8 cellular contexts compared by ENCODE assay signal in the genomic region with DNA sequence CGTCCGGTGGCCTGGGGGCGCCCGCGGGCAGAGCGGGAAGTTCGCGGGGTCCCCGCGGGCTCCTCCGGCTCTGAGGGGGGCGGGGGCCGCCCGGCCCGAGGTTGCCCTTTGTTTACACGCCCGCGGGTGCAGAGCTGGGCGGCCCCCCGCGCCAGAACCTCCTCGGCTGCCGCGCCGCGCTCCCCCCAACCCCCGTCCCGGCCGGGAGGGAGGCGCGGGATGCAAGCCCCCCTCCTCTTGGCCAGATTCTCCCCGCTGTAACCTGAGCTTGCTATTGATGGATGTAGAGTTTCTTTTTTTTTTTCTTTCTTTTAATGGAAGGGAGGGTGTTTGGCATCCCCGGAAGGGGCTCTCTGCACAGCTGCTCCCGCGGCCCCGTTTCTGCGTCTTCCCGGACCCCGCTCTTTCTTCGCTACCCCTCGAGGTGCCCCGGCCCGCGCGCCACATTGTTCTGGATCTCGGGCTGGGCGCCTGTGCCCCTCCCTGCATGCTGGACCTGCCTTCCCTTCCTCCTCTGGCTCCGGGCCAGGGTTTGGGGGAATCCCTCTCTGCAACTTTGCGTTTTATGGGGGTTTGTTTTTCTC. TPM values are rescaled to one million over a fixed set of nuclear protein-coding genes. Genes with fewer than 3 reads are reported as not detected.
DNase-seq lines count a peak whose midpoint lies in the region; ATAC-seq and TF ChIP-seq lines count a peak whose summit lies in the region.

No MANE protein-coding gene starts in this region.

- H3K9me3 ChIP-seq in iPS-15b (ENCODE audit: control insufficient read depth, insufficient read depth, low read length) (no peaks in the 10 kb centered on the region), suprapubic skin (no peaks in the 10 kb centered on the region)

- peaks cover 12% of the 10 kb centered on the region for H3K27me3 Mint-ChIP-seq in WTC11 (ENCODE audit: low read depth)

- POLR2A ChIA-PET in WTC11 (lab: Charles Lee): interaction anchor here (1.0 to 1.1 kb wide), 4 partner anchors 9 to 60 kb away, joined by 3 read pairs; partner anchors contain the start of gene CBX8

- peak; percentile 14 for ATAC-seq in WTC11
- ATAC-seq in HG02870 (IDR thresholded peaks at IDR 0.05; ENCODE audit: unreplicated experiment): no peak

- H3K27me3 ChIP-seq in HL-60 (ENCODE audit: insufficient read depth, poor library complexity, severe bottlenecking) (peaks cover 28% of the 10 kb centered on the region), iPS-15b (ENCODE audit: control insufficient read depth, insufficient read depth, low read length) (peaks cover 18% of the 10 kb centered on the region), suprapubic skin (peaks cover 47% of the 10 kb centered on the region)

- DNase-seq in DMS 273 (lab: John Stamatoyannopoulos, UW; ENCODE audit: unreplicated experiment): peak; percentile 77
- DNase-seq in DMS 273 treated with DMSO at 0.1 percent for 48 hours (lab: John Stamatoyannopoulos, UW): no peak
- no peak for DNase-seq in HL-60 (ENCODE audit: low read depth in 1 of 2, low spot score in 1 of 2)
- DNase-seq in WTC11 (ENCODE audit: low spot score): peak; percentile 64
- DNase-seq in suprapubic skin (ENCODE audit: low spot score in 2 of 2): no peak
- DNase-seq in GM03348 (ENCODE audit: low spot score): no peak

- H3K4me3 Mint-ChIP-seq in WTC11: peak overlapping the region; percentile 91

- peaks cover 54% of the 10 kb centered on the region for H3K4me1 Mint-ChIP-seq in WTC11

- whole genome bisulfite sequencing in suprapubic skin: 1% methylated on average over 20 of the region's 49 CpGs

- H3K4me3 ChIP-seq in HL-60 (replicated peaks; ENCODE audit: insufficient read depth, low read length) (peak overlapping the region; percentile 60), iPS-15b (ENCODE audit: low read depth, low read length) (peak overlapping the region; percentile 72), suprapubic skin (peak overlapping the region; percentile 69)

- CTCF ChIA-PET in WTC11 (lab: Charles Lee): interaction anchor here (0.6 to 6.9 kb wide), 15 partner anchors 9 to 714 kb away, joined by 3 to 83 read pairs (median 4); partner anchors contain the start of genes CBX4 and CBX8

- H3K9me3 Mint-ChIP-seq in WTC11: no peaks in the 10 kb centered on the region

- H3K36me3 Mint-ChIP-seq in WTC11: peaks cover 37% of the 10 kb centered on the region

- H3K27ac ChIP-seq in HL-60 (replicated peaks): no peak overlapping the region
- no peak overlapping the region for H3K27ac ChIP-seq in suprapubic skin

- peak overlapping the region; percentile 63 for H3K27ac Mint-ChIP-seq in WTC11

- no peak for TF ChIP-seq POLR2A in suprapubic skin (IDR thresholded peaks at IDR 0.05)

- TF ChIP-seq EP300 in suprapubic skin (IDR thresholded peaks at IDR 0.05): no peak

- peaks cover 23% of the 10 kb centered on the region for H3K36me3 ChIP-seq in iPS-15b (ENCODE audit: control insufficient read depth, insufficient read depth, low read length)
- no peaks in the 10 kb centered on the region for H3K36me3 ChIP-seq in suprapubic skin

- H3K9ac ChIP-seq in iPS-15b (ENCODE audit: low read depth, low read length): no peak overlapping the region

- TF ChIP-seq CTCF in HL-60 (IDR thresholded peaks at IDR 0.05; ENCODE audit: insufficient read depth, low read length): no peak
- no peak for TF ChIP-seq CTCF in WTC11 (IDR thresholded peaks at IDR 0.05)
- TF ChIP-seq CTCF in suprapubic skin (IDR thresholded peaks at IDR 0.05): no peak

- H3K4me1 ChIP-seq in iPS-15b (ENCODE audit: control insufficient read depth, insufficient read depth, low read length): peaks cover 8% of the 10 kb centered on the region
- H3K4me1 ChIP-seq in suprapubic skin: peaks cover 25% of the 10 kb centered on the region

TF ChIP-seq in WTC11, 78 proteins besides CTCF, POLR2A, EP300 and RAD21 (continues in another document):
- TF ChIP-seq, protein P1, sequence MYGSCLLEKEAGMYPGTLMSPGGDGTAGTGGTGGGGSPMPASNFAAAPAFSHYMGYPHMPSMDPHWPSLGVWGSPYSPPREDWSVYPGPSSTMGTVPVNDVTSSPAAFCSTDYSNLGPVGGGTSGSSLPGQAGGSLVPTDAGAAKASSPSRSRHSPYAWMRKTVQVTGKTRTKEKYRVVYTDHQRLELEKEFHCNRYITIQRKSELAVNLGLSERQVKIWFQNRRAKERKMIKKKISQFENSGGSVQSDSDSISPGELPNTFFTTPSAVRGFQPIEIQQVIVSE (CRISPR knock-in tag; IDR thresholded peaks at IDR 0.05; ENCODE audit: borderline replicate concordance): no peak
- TF ChIP-seq ESRRA (CRISPR knock-in tag; IDR thresholded peaks at IDR 0.05; ENCODE audit: borderline replicate concordance) (no peak), HMGXB4 (CRISPR knock-in tag; IDR thresholded peaks at IDR 0.05) (no peak), MYBL2 (CRISPR knock-in tag; IDR thresholded peaks at IDR 0.05) (no peak), ZNF425 (CRISPR knock-in tag; conservative IDR thresholded peaks at IDR 0.05) (no peak), NR3C1 (CRISPR knock-in tag; conservative IDR thresholded peaks at IDR 0.05; ENCODE audit: low read depth) (no peak), RELA (CRISPR knock-in tag; IDR thresholded peaks at IDR 0.05; ENCODE audit: borderline replicate concordance) (no peak), MXD4 (CRISPR knock-in tag; IDR thresholded peaks at IDR 0.05; ENCODE audit: borderline replicate concordance) (no peak)
- TF ChIP-seq, protein P2, sequence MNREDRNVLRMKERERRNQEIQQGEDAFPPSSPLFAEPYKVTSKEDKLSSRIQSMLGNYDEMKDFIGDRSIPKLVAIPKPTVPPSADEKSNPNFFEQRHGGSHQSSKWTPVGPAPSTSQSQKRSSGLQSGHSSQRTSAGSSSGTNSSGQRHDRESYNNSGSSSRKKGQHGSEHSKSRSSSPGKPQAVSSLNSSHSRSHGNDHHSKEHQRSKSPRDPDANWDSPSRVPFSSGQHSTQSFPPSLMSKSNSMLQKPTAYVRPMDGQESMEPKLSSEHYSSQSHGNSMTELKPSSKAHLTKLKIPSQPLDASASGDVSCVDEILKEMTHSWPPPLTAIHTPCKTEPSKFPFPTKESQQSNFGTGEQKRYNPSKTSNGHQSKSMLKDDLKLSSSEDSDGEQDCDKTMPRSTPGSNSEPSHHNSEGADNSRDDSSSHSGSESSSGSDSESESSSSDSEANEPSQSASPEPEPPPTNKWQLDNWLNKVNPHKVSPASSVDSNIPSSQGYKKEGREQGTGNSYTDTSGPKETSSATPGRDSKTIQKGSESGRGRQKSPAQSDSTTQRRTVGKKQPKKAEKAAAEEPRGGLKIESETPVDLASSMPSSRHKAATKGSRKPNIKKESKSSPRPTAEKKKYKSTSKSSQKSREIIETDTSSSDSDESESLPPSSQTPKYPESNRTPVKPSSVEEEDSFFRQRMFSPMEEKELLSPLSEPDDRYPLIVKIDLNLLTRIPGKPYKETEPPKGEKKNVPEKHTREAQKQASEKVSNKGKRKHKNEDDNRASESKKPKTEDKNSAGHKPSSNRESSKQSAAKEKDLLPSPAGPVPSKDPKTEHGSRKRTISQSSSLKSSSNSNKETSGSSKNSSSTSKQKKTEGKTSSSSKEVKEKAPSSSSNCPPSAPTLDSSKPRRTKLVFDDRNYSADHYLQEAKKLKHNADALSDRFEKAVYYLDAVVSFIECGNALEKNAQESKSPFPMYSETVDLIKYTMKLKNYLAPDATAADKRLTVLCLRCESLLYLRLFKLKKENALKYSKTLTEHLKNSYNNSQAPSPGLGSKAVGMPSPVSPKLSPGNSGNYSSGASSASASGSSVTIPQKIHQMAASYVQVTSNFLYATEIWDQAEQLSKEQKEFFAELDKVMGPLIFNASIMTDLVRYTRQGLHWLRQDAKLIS (CRISPR knock-in tag; IDR thresholded peaks at IDR 0.05; ENCODE audit: borderline replicate concordance): no peak

RNA-seq across cellular contexts. Expression of gene CBX2, which starts 0.6 kb away (rescaled TPM):
- 78.1 to 85.5 TPM (median 78.7 TPM) in 3 replicates for total RNA-seq in WTC11 (2021)
- 1 to 10 TPM; 2.2 to 7.0 (median 5.2) TPM for total RNA-seq in suprapubic skin

RNA-seq across cellular contexts. Expression of gene CBX8, which starts 18.3 kb away (rescaled TPM):
- total RNA-seq in WTC11 (2021): 1.8 to 2.1 TPM (median 2.0 TPM) in 3 replicates
- total RNA-seq in suprapubic skin: 1 to 10 TPM; 2.3 to 6.4 (median 3.1) TPM

RNA-seq across cellular contexts. Expression of gene ENPP7, which starts 47.9 kb away (rescaled TPM):
- total RNA-seq in WTC11 (2021) (0.11 TPM in 1 of 3 replicates, not detected in the others), suprapubic skin (not detected)

Comparison
In these comparisons a context has a peak if more than half of its experiments do, and no peak if none do; other contexts are left out.
1. DNase-seq: peak in DMS 273 (single experiment) and WTC11 (single experiment); none in DMS 273 treated with DMSO at 0.1 percent for 48 hours (single experiment), HL-60 (0 of 2), suprapubic skin (0 of 2) and GM03348 (single experiment).
2. Peak in every context shown above with its lines, with median percentiles within 50 percentile points of each other: H3K4me3 ChIP-seq.